In genomic region chr18:3688682-3689081, GRCh38 we compare ENCODE assay signal across 11 cellular contexts.
DNase-seq lines count a peak whose midpoint lies in the region; ATAC-seq and TF ChIP-seq lines count a peak whose summit lies in the region.
"Had no signal": no experiment of that assay in that cellular context is flagged by ENCODE, and none has a peak within 500 bp of the region (broad histone marks: within the 10 kb centered on the region; RNA-seq: fewer than 3 reads in every experiment).

No MANE protein-coding gene starts in this region.

- H3K9ac ChIP-seq in GM23248, result peak overlapping the region; percentile 37

- peak overlapping the region; percentile 79 for H3K4me2 ChIP-seq in GM23248 (ENCODE audit: unreplicated experiment)

- in situ Hi-C loops in GM23248 (cut with MboI), result no loop called here

- peak; percentile 70; the same call in 2 of the 3 replicates for ATAC-seq in RWPE2 (ENCODE audit: low read depth)
- ATAC-seq in Right ventricle myocardium superior (ENCODE audit: poor library complexity), result no peak
- ATAC-seq in GM21367 (IDR thresholded peaks at IDR 0.05; ENCODE audit: unreplicated experiment), result no peak
- ATAC-seq: gastroesophageal sphincter; naive thymus-derived CD8-positive, alpha-beta T cell had no signal

- H3K4me1 ChIP-seq in GM23248 (ENCODE audit: insufficient read depth) (peaks cover 26% of the 10 kb centered on the region), RWPE2 (ENCODE audit: insufficient read depth, poor library complexity, severe bottlenecking) (peaks cover 11% of the 10 kb centered on the region)
- H3K4me1 ChIP-seq: gastroesophageal sphincter had no signal

- 1 to 2% methylated on average over 5 of the region's 5 CpGs for WGBS in GM23248 (ENCODE audit: low coverage in 1 of 2, low lambda C conversion rate in 2 of 2, missing lambda C conversion rate in 2 of 2), 2 experiments

- intact Hi-C loops in Right ventricle myocardium superior (cut with DNase I), result no loop called here

- H3K4me3 ChIP-seq in GM23248 (peak overlapping the region; percentile 19; the same call in 1 of the 2 replicates), RWPE2 (ENCODE audit: severe bottlenecking) (no peak overlapping the region), fibroblast of the aortic adventitia (ENCODE audit: low read depth, low read length) (no peak overlapping the region)
- H3K4me3 ChIP-seq: gastroesophageal sphincter had no signal

- H3F3A ChIP-seq in GM23248 (ENCODE audit: insufficient read depth), result peaks cover 24% of the 10 kb centered on the region

- no peak for TF ChIP-seq CTCF in RWPE2 (IDR thresholded peaks at IDR 0.05; ENCODE audit: poor library complexity, severe bottlenecking)
- TF ChIP-seq CTCF in fibroblast of the aortic adventitia (IDR thresholded peaks at IDR 0.05; ENCODE audit: insufficient read depth, low read length), result no peak

- H3K36me3 ChIP-seq in GM23248 (ENCODE audit: low read depth) (no peaks in the 10 kb centered on the region), RWPE2 (ENCODE audit: low read depth) (no peaks in the 10 kb centered on the region)
- H3K36me3 ChIP-seq: gastroesophageal sphincter had no signal

- no peaks in the 10 kb centered on the region for H3K9me2 ChIP-seq in GM23248 (ENCODE audit: insufficient read depth)

- peak overlapping the region; percentile 47 for H2AFZ ChIP-seq in GM23248

- H3K27ac ChIP-seq in GM23248 (peak overlapping the region; percentile 65), RWPE2 (ENCODE audit: poor library complexity, severe bottlenecking) (no peak overlapping the region)
- H3K27ac ChIP-seq: gastroesophageal sphincter had no signal

- DNase-seq in GM23248 (peak; percentile 94), RWPE2 (ENCODE audit: low spot score) (no peak), fibroblast of the aortic adventitia (ENCODE audit: low read depth) (peak; percentile 96), smooth muscle cell of the brain vasculature (ENCODE audit: low read depth, low spot score) (peak; percentile 57), Right ventricle myocardium superior (no peak), activated gamma-delta T cell (lab: John Stamatoyannopoulos, UW) (no peak)
- DNase-seq: activated naive CD4-positive, alpha-beta T cell treated with anti-CD3 and anti-CD28 coated beads, Interleukin-2, amount 50 U/mL, for 16 hours; naive thymus-derived CD8-positive, alpha-beta T cell; NCI-H2227 treated with DMSO at 0.1 percent for 48 hours had no signal

- H3K79me2 ChIP-seq in GM23248 (ENCODE audit: insufficient read depth), result no peaks in the 10 kb centered on the region

- H4K20me1 ChIP-seq in GM23248 (ENCODE audit: insufficient read depth), result no peaks in the 10 kb centered on the region

- no peaks in the 10 kb centered on the region for H3K27me3 ChIP-seq in GM23248 (replicated peaks; ENCODE audit: insufficient read depth)
- no peaks in the 10 kb centered on the region for H3K27me3 ChIP-seq in RWPE2 (ENCODE audit: insufficient read depth, poor library complexity, severe bottlenecking)
- H3K27me3 ChIP-seq: gastroesophageal sphincter had no signal

- H3K9me3 ChIP-seq in GM23248 (ENCODE audit: low read depth), result no peaks in the 10 kb centered on the region
- H3K9me3 ChIP-seq in RWPE2 (ENCODE audit: severe bottlenecking), result no peaks in the 10 kb centered on the region

Comparison
In these comparisons a context has a peak if more than half of its experiments do, and no peak if none do; other contexts are left out.
1. DNase-seq: peak in GM23248 (single experiment), fibroblast of the aortic adventitia (single experiment) and smooth muscle cell of the brain vasculature (single experiment); none in RWPE2 (single experiment), Right ventricle myocardium superior (single experiment) and activated gamma-delta T cell (single experiment).